Comparison of ENCODE assay signal across 11 cellular contexts in the genomic region with DNA sequence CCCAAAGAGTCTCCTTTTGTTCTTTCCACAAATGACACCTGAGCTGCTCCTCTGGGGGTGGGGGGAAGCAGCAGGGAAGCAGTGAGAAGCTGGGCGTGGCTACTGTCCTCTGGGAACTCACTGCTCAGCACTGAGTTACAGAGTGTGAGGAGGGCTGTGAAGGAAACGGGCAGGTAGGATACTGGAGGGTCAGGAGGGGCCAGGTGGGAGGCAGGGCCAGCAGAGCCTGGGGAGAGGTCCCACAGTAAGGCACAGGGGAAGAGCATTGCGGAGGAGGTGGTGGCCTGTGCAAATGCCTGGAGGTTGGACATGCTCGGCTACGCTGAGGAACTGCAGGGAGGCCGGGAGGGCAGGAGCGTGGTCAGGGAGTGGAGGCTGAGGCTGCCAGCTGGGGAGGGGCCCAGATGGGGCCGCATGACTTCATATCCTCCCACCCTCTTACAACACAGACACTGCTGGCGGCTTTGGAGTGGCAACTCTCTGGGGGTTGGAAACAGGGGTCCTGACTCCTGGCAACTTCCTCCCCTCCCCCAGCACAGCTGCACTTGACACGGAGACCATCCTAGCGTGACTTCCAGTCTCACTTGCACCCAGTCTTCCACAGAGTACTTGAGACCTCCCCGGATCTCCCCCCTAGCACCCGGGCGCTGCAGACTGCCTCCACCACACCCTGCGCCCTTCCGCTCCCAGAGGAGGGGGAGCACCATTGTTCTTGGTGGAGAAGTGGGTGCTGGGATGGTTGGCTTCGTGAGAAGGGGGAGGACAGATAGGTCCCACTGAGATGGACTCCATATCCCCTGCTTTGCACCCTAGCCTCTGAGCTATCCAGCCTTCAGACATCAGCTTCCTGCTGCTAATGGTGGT. TPM values are rescaled to one million over a fixed set of nuclear protein-coding genes. Genes with fewer than 3 reads are reported as not detected.
DNase-seq lines count a peak whose midpoint lies in the region; ATAC-seq and TF ChIP-seq lines count a peak whose summit lies in the region.
"Had no signal": no experiment of that assay in that cellular context is flagged by ENCODE, and none has a peak within 500 bp of the region (broad histone marks: within the 10 kb centered on the region; RNA-seq: fewer than 3 reads in every experiment).

No MANE protein-coding gene starts in this region.

- H3K27me3 ChIP-seq in heart right ventricle (peaks cover 0 to 5% (median 0%) of the 10 kb centered on the region in 7 donors), prostate gland (replicated peaks; ENCODE audit: insufficient read depth) (no peaks in the 10 kb centered on the region)
- H3K27me3 ChIP-seq: heart left ventricle had no signal

- ATAC-seq in heart right ventricle: peak in 5 of 8 donors; percentile 54 to 73 (median 60)
- ATAC-seq: natural killer cell had no signal

- no peaks in the 10 kb centered on the region for H3K36me3 ChIP-seq in HEK293 (ENCODE audit: control insufficient read depth in 2 of 2, insufficient read depth in 1 of 2, low read length in 2 of 2)
- no peaks in the 10 kb centered on the region for H3K36me3 ChIP-seq in heart right ventricle
- no peaks in the 10 kb centered on the region for H3K36me3 ChIP-seq in prostate gland
- H3K36me3 ChIP-seq: heart left ventricle had no signal

- TF ChIP-seq CTCF in HEK293 (tag by site-specific recombination; IDR thresholded peaks at IDR 0.05): no peak
- no peak for TF ChIP-seq CTCF in heart right ventricle (IDR thresholded peaks at IDR 0.05)
- no peak for TF ChIP-seq CTCF in prostate gland (IDR thresholded peaks at IDR 0.05)

- H3K4me1 ChIP-seq in HEK293 (ENCODE audit: control insufficient read depth, insufficient read depth, low read length) (no peaks in the 10 kb centered on the region), heart right ventricle (peaks cover 0 to 22% (median 6%) of the 10 kb centered on the region in 9 donors), prostate gland (replicated peaks) (no peaks in the 10 kb centered on the region)

- DNase-seq in CD1c-positive myeloid dendritic cell (ENCODE audit: extremely low spot score) (peak; percentile 45), NOMO-1 treated with DMSO at 0.1 percent for 48 hours (lab: John Stamatoyannopoulos, UW; ENCODE audit: unreplicated experiment) (peak; percentile 21), heart right ventricle (no peak), erythroblast (lab: John Stamatoyannopoulos, UW) (no peak), pons (ENCODE audit: low spot score) (no peak), prostate gland (ENCODE audit: low spot score) (no peak)
- no peak for DNase-seq in activated CD4-positive, CD25-positive, alpha-beta regulatory T cell (lab: John Stamatoyannopoulos, UW)
- DNase-seq: CD4-positive, alpha-beta memory T cell; natural killer cell had no signal

- TF ChIP-seq POLR2A in erythroblast (IDR thresholded peaks at IDR 0.05; ENCODE audit: low read length): no peak
- no peak for TF ChIP-seq POLR2A in prostate gland (IDR thresholded peaks at IDR 0.05)

- intact Hi-C loops in heart right ventricle (cut with DNase I) (no loop called here), prostate gland (cut with DNase I) (no loop called here)

- H3K4me3 ChIP-seq in HEK293 (ENCODE audit: low read depth, low read length) (no peak overlapping the region), heart right ventricle (no peak overlapping the region), prostate gland (no peak overlapping the region)
- H3K4me3 ChIP-seq: heart left ventricle had no signal

- POLR2A ChIA-PET in HEK293 (lab: Yijun Ruan, JAX): no interaction called here

- H3K27ac ChIP-seq in HEK293 (ENCODE audit: extremely low read depth, low read depth, low read length): no peak overlapping the region
- peak overlapping the region in 2 of 10 donors; percentile 3 to 39 for H3K27ac ChIP-seq in heart right ventricle
- no peak overlapping the region for H3K27ac ChIP-seq in prostate gland

- CTCF ChIA-PET in HEK293 (lab: Yijun Ruan, JAX): interaction anchor here (0.6 to 0.7 kb wide), 2 partner anchors 249 to 452 kb away, joined by 3 to 4 read pairs; no protein-coding TSS in a partner anchor

- WGBS in heart right ventricle, 2 donors: 44 to 53% methylated on average over 17 of the region's 17 CpGs
- 78% methylated on average over 17 of the region's 17 CpGs for WGBS in prostate gland

- no peaks in the 10 kb centered on the region for H3K9me3 ChIP-seq in HEK293 (ENCODE audit: control insufficient read depth, insufficient read depth, low read depth, low read length)
- H3K9me3 ChIP-seq in heart right ventricle: no peaks in the 10 kb centered on the region
- H3K9me3 ChIP-seq in prostate gland: no peaks in the 10 kb centered on the region
- H3K9me3 ChIP-seq: heart left ventricle had no signal

TF ChIP-seq in HEK293, 187 proteins besides CTCF, POLR2A, EP300 and RAD21 (continues in another document):
- TF ChIP-seq ZNF335 (tag by site-specific recombination; conservative IDR thresholded peaks at IDR 0.05) (peak; percentile 55; the same call in 1 of the 2 replicates), ZNF548 (tag by site-specific recombination; IDR thresholded peaks at IDR 0.05) (no peak), ZNF23 (tag by site-specific recombination; IDR thresholded peaks at IDR 0.05; ENCODE audit: borderline replicate concordance) (no peak), MEIS1 (CRISPR knock-in tag; IDR thresholded peaks at IDR 0.05; ENCODE audit: borderline replicate concordance) (no peak), KLF8 (tag by site-specific recombination; IDR thresholded peaks at IDR 0.05) (no peak), ZNF654 (tag by site-specific recombination; IDR thresholded peaks at IDR 0.05; ENCODE audit: low read depth) (no peak), ZNF416 (tag by site-specific recombination; IDR thresholded peaks at IDR 0.05) (no peak), ZNF791 (tag by site-specific recombination; IDR thresholded peaks at IDR 0.05) (no peak), TCF7L2 (IDR thresholded peaks at IDR 0.05; ENCODE audit: borderline replicate concordance, low read depth, low read length) (no peak), ZNF18 (tag by site-specific recombination; IDR thresholded peaks at IDR 0.05) (no peak), KLF1 (tag by site-specific recombination; IDR thresholded peaks at IDR 0.05) (peak; percentile 42; the same call in 1 of the 2 replicates), YY2 (tag by site-specific recombination; IDR thresholded peaks at IDR 0.05) (no peak), ZNF48 (tag by site-specific recombination; IDR thresholded peaks at IDR 0.05) (no peak)
- TF ChIP-seq, protein P1, sequence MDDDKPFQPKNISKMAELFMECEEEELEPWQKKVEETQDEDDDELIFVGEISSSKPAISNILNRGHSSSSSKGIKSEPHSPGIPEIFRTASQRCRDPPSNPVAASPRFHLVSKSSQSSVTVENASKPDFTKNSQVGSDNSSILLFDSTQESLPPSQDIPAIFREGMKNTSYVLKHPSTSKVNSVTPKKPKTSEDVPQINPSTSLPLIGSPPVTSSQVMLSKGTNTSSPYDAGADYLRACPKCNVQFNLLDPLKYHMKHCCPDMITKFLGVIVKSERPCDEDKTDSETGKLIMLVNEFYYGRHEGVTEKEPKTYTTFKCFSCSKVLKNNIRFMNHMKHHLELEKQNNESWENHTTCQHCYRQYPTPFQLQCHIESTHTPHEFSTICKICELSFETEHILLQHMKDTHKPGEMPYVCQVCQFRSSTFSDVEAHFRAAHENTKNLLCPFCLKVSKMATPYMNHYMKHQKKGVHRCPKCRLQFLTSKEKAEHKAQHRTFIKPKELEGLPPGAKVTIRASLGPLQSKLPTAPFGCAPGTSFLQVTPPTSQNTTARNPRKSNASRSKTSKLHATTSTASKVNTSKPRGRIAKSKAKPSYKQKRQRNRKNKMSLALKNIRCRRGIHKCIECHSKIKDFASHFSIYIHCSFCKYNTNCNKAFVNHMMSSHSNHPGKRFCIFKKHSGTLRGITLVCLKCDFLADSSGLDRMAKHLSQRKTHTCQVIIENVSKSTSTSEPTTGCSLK (tag by site-specific recombination; IDR thresholded peaks at IDR 0.05): no peak
- TF ChIP-seq, protein P2, sequence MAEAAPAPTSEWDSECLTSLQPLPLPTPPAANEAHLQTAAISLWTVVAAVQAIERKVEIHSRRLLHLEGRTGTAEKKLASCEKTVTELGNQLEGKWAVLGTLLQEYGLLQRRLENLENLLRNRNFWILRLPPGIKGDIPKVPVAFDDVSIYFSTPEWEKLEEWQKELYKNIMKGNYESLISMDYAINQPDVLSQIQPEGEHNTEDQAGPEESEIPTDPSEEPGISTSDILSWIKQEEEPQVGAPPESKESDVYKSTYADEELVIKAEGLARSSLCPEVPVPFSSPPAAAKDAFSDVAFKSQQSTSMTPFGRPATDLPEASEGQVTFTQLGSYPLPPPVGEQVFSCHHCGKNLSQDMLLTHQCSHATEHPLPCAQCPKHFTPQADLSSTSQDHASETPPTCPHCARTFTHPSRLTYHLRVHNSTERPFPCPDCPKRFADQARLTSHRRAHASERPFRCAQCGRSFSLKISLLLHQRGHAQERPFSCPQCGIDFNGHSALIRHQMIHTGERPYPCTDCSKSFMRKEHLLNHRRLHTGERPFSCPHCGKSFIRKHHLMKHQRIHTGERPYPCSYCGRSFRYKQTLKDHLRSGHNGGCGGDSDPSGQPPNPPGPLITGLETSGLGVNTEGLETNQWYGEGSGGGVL (tag by site-specific recombination; IDR thresholded peaks at IDR 0.05): no peak

RNA-seq across cellular contexts. Expression of gene RBM38, which starts 34.2 kb away (rescaled TPM):
- total RNA-seq in heart right ventricle (100 to 1,000 TPM in 1 of 10 donors, 10 to 100 TPM in 9; 35.5 to 119 (median 50.2) TPM), prostate gland (100 to 1,000 TPM in 1 of 2 donors, 10 to 100 TPM in 1; 29.9 to 104 TPM)
- 100 to 1,000 TPM in 1 of 2 donors, 10 to 100 TPM in 1; 47.6 to 104 TPM for polyA plus RNA-seq in heart right ventricle

Comparison
In these comparisons a context has a peak if more than half of its experiments do, and no peak if none do; other contexts are left out.
1. DNase-seq: peak in CD1c-positive myeloid dendritic cell (single experiment) and NOMO-1 treated with DMSO at 0.1 percent for 48 hours (single experiment); none in heart right ventricle (0 of 2), erythroblast (0 of 2), pons (single experiment), prostate gland (single experiment) and activated CD4-positive, CD25-positive, alpha-beta regulatory T cell (0 of 4).